ENCODE assay signal across 16 cellular contexts in genomic region chr16:230949-231348, GRCh38. TPM values are rescaled to one million over a fixed set of nuclear protein-coding genes. Genes with fewer than 3 reads are reported as not detected.
A peak's percentile ranks its signal among the peaks of the same experiment; 100 is the strongest.
DNase-seq lines count a peak whose midpoint lies in the region; ATAC-seq and TF ChIP-seq lines count a peak whose summit lies in the region.
"Had no signal": no experiment of that assay in that cellular context is flagged by ENCODE, and none has a peak within 500 bp of the region (broad histone marks: within the 10 kb centered on the region; RNA-seq: fewer than 3 reads in every experiment).

No MANE protein-coding gene starts in this region.

- no peak for DNase-seq in Calu3
- no peak for DNase-seq in activated T-helper 1 cell treated with anti-CD3 and anti-CD28 coated beads, Interleukin-12 subunit alpha, Interleukin-12 subunit beta, Interleukin-2, Interleukin-4 antibody, amounts not matched to agents 30 ng/mL and 10 ng/mL and 1 ng/mL, durations not matched to agents 14 hours and 24 hours and 36 hours (ENCODE audit: low spot score)
- DNase-seq in activated CD4-positive, CD25-positive, alpha-beta regulatory T cell treated with anti-CD3 and anti-CD28 coated beads, Interleukin-2, amount 50 U/mL, for 72 hours, result no peak
- DNase-seq in COLO668 (lab: John Stamatoyannopoulos, UW; ENCODE audit: unreplicated experiment), result no peak
- no peak for DNase-seq in retina
- DNase-seq: ACHN; C1 segment of cervical spinal cord; CD4-positive, alpha-beta T cell; DMS53; KBM-7 had no signal

- intact Hi-C loops in Calu3 (cut with micrococcal nuclease; ENCODE audit: unreplicated experiment), result no loop called here
- intact Hi-C loops in activated T-helper 1 cell treated with anti-CD3 and anti-CD28 coated beads, Interleukin-12 subunit alpha, Interleukin-12 subunit beta, Interleukin-2, Interleukin-4 antibody, amounts not matched to agents 30 ng/mL and 10 ng/mL and 1 ng/mL, durations not matched to agents 14 hours and 24 hours and 36 hours (cut with micrococcal nuclease), result no loop called here

- H3K9me3 Mint-ChIP-seq in Calu3 (ENCODE audit: low read depth, unreplicated experiment), result no peaks in the 10 kb centered on the region
- H3K9me3 Mint-ChIP-seq in activated T-helper 1 cell treated with anti-CD3 and anti-CD28 coated beads, Interleukin-12 subunit alpha, Interleukin-12 subunit beta, Interleukin-2, Interleukin-4 antibody, amounts not matched to agents 30 ng/mL and 10 ng/mL and 1 ng/mL, durations not matched to agents 14 hours and 24 hours and 36 hours, result no peaks in the 10 kb centered on the region
- no peaks in the 10 kb centered on the region for H3K9me3 Mint-ChIP-seq in nephron
- H3K9me3 Mint-ChIP-seq: CD4-positive, alpha-beta T cell had no signal

- BruUV-seq in Calu3 (replicated peaks; lab: Mats Ljungman, UMichigan), result no TSS peak

- H3K27me3 Mint-ChIP-seq in Calu3 (ENCODE audit: unreplicated experiment), result no peaks in the 10 kb centered on the region
- no peaks in the 10 kb centered on the region for H3K27me3 Mint-ChIP-seq in activated T-helper 1 cell treated with anti-CD3 and anti-CD28 coated beads, Interleukin-12 subunit alpha, Interleukin-12 subunit beta, Interleukin-2, Interleukin-4 antibody, amounts not matched to agents 30 ng/mL and 10 ng/mL and 1 ng/mL, durations not matched to agents 14 hours and 24 hours and 36 hours (ENCODE audit: insufficient read depth)
- H3K27me3 Mint-ChIP-seq in nephron (ENCODE audit: low read depth), result no peaks in the 10 kb centered on the region
- H3K27me3 Mint-ChIP-seq: CD4-positive, alpha-beta T cell had no signal

- H3K4me1 Mint-ChIP-seq in Calu3 (ENCODE audit: low read depth, unreplicated experiment), result peaks cover 10% of the 10 kb centered on the region
- peaks cover 40% of the 10 kb centered on the region for H3K4me1 Mint-ChIP-seq in activated T-helper 1 cell treated with anti-CD3 and anti-CD28 coated beads, Interleukin-12 subunit alpha, Interleukin-12 subunit beta, Interleukin-2, Interleukin-4 antibody, amounts not matched to agents 30 ng/mL and 10 ng/mL and 1 ng/mL, durations not matched to agents 14 hours and 24 hours and 36 hours (ENCODE audit: low read depth)
- H3K4me1 Mint-ChIP-seq in nephron, result peaks cover 29% of the 10 kb centered on the region

- no peak for ATAC-seq in HG03520 (IDR thresholded peaks at IDR 0.05; ENCODE audit: unreplicated experiment)
- ATAC-seq: HCT116 had no signal

- CTCF ChIA-PET in Calu3 (lab: Charles Lee), result no interaction called here

- H3K36me3 Mint-ChIP-seq in Calu3 (ENCODE audit: insufficient read depth, unreplicated experiment) (peaks cover 57% of the 10 kb centered on the region), nephron (ENCODE audit: low read depth) (peaks cover 26% of the 10 kb centered on the region)
- H3K36me3 Mint-ChIP-seq in activated T-helper 1 cell treated with anti-CD3 and anti-CD28 coated beads, Interleukin-12 subunit alpha, Interleukin-12 subunit beta, Interleukin-2, Interleukin-4 antibody, amounts not matched to agents 30 ng/mL and 10 ng/mL and 1 ng/mL, durations not matched to agents 14 hours and 24 hours and 36 hours (ENCODE audit: low read depth), result peaks cover 23% of the 10 kb centered on the region

- H3K4me3 Mint-ChIP-seq in Calu3 (ENCODE audit: low read depth, unreplicated experiment), result peak overlapping the region; percentile 94
- H3K4me3 Mint-ChIP-seq in activated T-helper 1 cell treated with anti-CD3 and anti-CD28 coated beads, Interleukin-12 subunit alpha, Interleukin-12 subunit beta, Interleukin-2, Interleukin-4 antibody, amounts not matched to agents 30 ng/mL and 10 ng/mL and 1 ng/mL, durations not matched to agents 14 hours and 24 hours and 36 hours, result peak overlapping the region; percentile 19
- peak overlapping the region; percentile 42 to 70 (median 61) for H3K4me3 Mint-ChIP-seq in nephron

- TF ChIP-seq CTCF in Calu3 (IDR thresholded peaks at IDR 0.05; ENCODE audit: unreplicated experiment), result no peak
- no peak for TF ChIP-seq CTCF in nephron (IDR thresholded peaks at IDR 0.05; ENCODE audit: unreplicated experiment in 3 of 3)

- H3K27ac Mint-ChIP-seq in Calu3 (ENCODE audit: unreplicated experiment) (no peak overlapping the region), nephron (no peak overlapping the region)
- no peak overlapping the region for H3K27ac Mint-ChIP-seq in activated T-helper 1 cell treated with anti-CD3 and anti-CD28 coated beads, Interleukin-12 subunit alpha, Interleukin-12 subunit beta, Interleukin-2, Interleukin-4 antibody, amounts not matched to agents 30 ng/mL and 10 ng/mL and 1 ng/mL, durations not matched to agents 14 hours and 24 hours and 36 hours
- H3K27ac Mint-ChIP-seq: CD4-positive, alpha-beta T cell had no signal

RNA-seq across cellular contexts. Expression of gene LUC7L, which starts 1.7 kb away (rescaled TPM):
- 74.6 and 79.3 TPM in 2 replicates for total RNA-seq in Calu3 (2022)
- total RNA-seq in activated T-helper 1 cell treated with anti-CD3 and anti-CD28 coated beads, Interleukin-12 subunit alpha, Interleukin-12 subunit beta, Interleukin-2, Interleukin-4 antibody, amounts not matched to agents 30 ng/mL and 10 ng/mL and 1 ng/mL, durations not matched to agents 14 hours and 24 hours and 36 hours, result 77.7 and 83.0 TPM in 2 replicates

RNA-seq across cellular contexts. Expression of gene FAM234A, which starts 3.7 kb away (rescaled TPM):
- 118 and 130 TPM in 2 replicates for total RNA-seq in Calu3 (2022)
- 18.0 and 21.2 TPM in 2 replicates for total RNA-seq in activated T-helper 1 cell treated with anti-CD3 and anti-CD28 coated beads, Interleukin-12 subunit alpha, Interleukin-12 subunit beta, Interleukin-2, Interleukin-4 antibody, amounts not matched to agents 30 ng/mL and 10 ng/mL and 1 ng/mL, durations not matched to agents 14 hours and 24 hours and 36 hours

RNA-seq across cellular contexts. Expression of gene RGS11, which starts 44.8 kb away (rescaled TPM):
- 0.85 and 1.7 TPM in 2 replicates for total RNA-seq in Calu3 (2022)
- 0.18 and 0.29 TPM in 2 replicates for total RNA-seq in activated T-helper 1 cell treated with anti-CD3 and anti-CD28 coated beads, Interleukin-12 subunit alpha, Interleukin-12 subunit beta, Interleukin-2, Interleukin-4 antibody, amounts not matched to agents 30 ng/mL and 10 ng/mL and 1 ng/mL, durations not matched to agents 14 hours and 24 hours and 36 hours
- total RNA-seq: CD4-positive, alpha-beta T cell had no signal

RNA-seq across cellular contexts. Expression of gene ARHGDIG, which starts 49.4 kb away (rescaled TPM):
- 0.29 TPM in 1 of 2 replicates, not detected in the other for total RNA-seq in Calu3 (2022)
- not detected in 2 replicates for total RNA-seq in activated T-helper 1 cell treated with anti-CD3 and anti-CD28 coated beads, Interleukin-12 subunit alpha, Interleukin-12 subunit beta, Interleukin-2, Interleukin-4 antibody, amounts not matched to agents 30 ng/mL and 10 ng/mL and 1 ng/mL, durations not matched to agents 14 hours and 24 hours and 36 hours

RNA-seq across cellular contexts. Expression of gene HBQ1, which starts 50.7 kb away (rescaled TPM):
- total RNA-seq in Calu3 (2022), result not detected in 2 replicates
- 0.54 and 0.88 TPM in 2 replicates for total RNA-seq in activated T-helper 1 cell treated with anti-CD3 and anti-CD28 coated beads, Interleukin-12 subunit alpha, Interleukin-12 subunit beta, Interleukin-2, Interleukin-4 antibody, amounts not matched to agents 30 ng/mL and 10 ng/mL and 1 ng/mL, durations not matched to agents 14 hours and 24 hours and 36 hours
- total RNA-seq: A172; CD4-positive, alpha-beta T cell; HT-29; IMR-90 had no signal

Comparison
In these comparisons a context has a peak if more than half of its experiments do, and no peak if none do; other contexts are left out.
1. H3K4me3 Mint-ChIP-seq: peak in every context shown above with its lines; median percentile 94 in Calu3; 61 in nephron; 19 in activated T-helper 1 cell treated with anti-CD3 and anti-CD28 coated beads, Interleukin-12 subunit alpha, Interleukin-12 subunit beta, Interleukin-2, Interleukin-4 antibody, amounts not matched to agents 30 ng/mL and 10 ng/mL and 1 ng/mL, durations not matched to agents 14 hours and 24 hours and 36 hours.